In genomic region chr12:33547084-33547483, GRCh38 we compare ENCODE assay signal across 27 cellular contexts.
"Had no signal": no experiment of that assay in that cellular context is flagged by ENCODE, and none has a peak within 500 bp of the region (broad histone marks: within the 10 kb centered on the region; RNA-seq: fewer than 3 reads in every experiment).

No MANE protein-coding gene starts in this region.

- H3K4me1 ChIP-seq: esophagus squamous epithelium, gastrocnemius medialis, heart right ventricle, left lung, lower lobe of right lung had no signal

- H3K27me3 ChIP-seq: dorsolateral prefrontal cortex, esophagus squamous epithelium, gastrocnemius medialis, heart right ventricle, left lung had no signal

- H3K4me3 ChIP-seq: coronary artery, dorsolateral prefrontal cortex, esophagus squamous epithelium, gastrocnemius medialis, heart right ventricle, left lung, lower lobe of right lung, mucosa of descending colon had no signal

- FAIRE-seq: colon, endometrium, islet of Langerhans, keratinocyte had no signal

- H3K36me3 ChIP-seq: esophagus squamous epithelium, gastrocnemius medialis, heart right ventricle, left lung, lower lobe of right lung had no signal

- H3K9me3 ChIP-seq: mucosa of descending colon had no signal

- DNase-seq: dermis blood vessel endothelial cell; dorsolateral prefrontal cortex; effector CD8-positive, alpha-beta T cell; effector memory CD8-positive, alpha-beta T cell; endodermal cell; erythroblast; esophagus squamous epithelium; foreskin fibroblast; foreskin melanocyte; gastrocnemius medialis; glutamatergic neuron; head of caudate nucleus; heart right ventricle; hippocampal formation; left cardiac atrium; left ventricle myocardium superior; lower lobe of right lung; mesenchymal stem cell; mucosa of descending colon had no signal

- H3K27ac ChIP-seq: coronary artery, dorsolateral prefrontal cortex, epithelial cell of prostate, esophagus squamous epithelium, gastrocnemius medialis, heart right ventricle, left lung, lower lobe of right lung had no signal

- ATAC-seq: effector memory CD8-positive, alpha-beta T cell; esophagus mucosa; gastrocnemius medialis; heart right ventricle; left cardiac atrium; left lung; left ventricle myocardium superior; lower lobe of right lung; mucosa of descending colon had no signal
